ENCODE assay signal across 1 cellular context in the genomic region with DNA sequence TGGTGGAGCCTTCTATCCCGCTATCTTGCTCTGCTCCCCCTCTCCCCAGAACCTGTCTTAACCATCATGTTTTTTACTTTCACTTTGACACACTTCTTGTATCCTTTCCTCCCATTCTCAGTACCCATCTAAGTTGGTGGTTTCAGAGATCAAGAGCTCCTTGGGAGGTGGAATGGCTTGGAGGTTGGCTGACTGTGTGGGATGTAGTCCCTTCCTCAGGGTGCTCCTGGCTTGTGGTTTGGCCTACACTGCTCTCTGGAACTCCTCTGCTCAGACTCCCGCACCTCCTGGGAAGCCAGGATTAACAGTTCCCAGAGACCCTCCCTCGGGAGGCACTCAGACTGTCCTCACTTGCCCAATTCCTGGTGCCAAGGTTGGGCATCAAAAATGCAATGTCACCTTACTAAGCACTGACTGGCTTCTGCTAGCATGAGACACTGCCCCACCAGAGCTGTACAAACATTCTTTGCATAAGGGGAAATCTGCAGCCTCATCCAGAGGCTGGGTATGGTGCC.
TF ChIP-seq lines count a peak whose summit lies in the region.

No MANE protein-coding gene starts in this region.

TF ChIP-seq in GM12878, 131 proteins besides CTCF, POLR2A, EP300 and RAD21 (continued from another document):
- TF ChIP-seq, protein P1, sequence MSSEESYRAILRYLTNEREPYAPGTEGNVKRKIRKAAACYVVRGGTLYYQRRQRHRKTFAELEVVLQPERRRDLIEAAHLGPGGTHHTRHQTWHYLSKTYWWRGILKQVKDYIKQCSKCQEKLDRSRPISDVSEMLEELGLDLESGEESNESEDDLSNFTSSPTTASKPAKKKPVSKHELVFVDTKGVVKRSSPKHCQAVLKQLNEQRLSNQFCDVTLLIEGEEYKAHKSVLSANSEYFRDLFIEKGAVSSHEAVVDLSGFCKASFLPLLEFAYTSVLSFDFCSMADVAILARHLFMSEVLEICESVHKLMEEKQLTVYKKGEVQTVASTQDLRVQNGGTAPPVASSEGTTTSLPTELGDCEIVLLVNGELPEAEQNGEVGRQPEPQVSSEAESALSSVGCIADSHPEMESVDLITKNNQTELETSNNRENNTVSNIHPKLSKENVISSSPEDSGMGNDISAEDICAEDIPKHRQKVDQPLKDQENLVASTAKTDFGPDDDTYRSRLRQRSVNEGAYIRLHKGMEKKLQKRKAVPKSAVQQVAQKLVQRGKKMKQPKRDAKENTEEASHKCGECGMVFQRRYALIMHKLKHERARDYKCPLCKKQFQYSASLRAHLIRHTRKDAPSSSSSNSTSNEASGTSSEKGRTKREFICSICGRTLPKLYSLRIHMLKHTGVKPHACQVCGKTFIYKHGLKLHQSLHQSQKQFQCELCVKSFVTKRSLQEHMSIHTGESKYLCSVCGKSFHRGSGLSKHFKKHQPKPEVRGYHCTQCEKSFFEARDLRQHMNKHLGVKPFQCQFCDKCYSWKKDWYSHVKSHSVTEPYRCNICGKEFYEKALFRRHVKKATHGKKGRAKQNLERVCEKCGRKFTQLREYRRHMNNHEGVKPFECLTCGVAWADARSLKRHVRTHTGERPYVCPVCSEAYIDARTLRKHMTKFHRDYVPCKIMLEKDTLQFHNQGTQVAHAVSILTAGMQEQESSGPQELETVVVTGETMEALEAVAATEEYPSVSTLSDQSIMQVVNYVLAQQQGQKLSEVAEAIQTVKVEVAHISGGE (CRISPR knock-in tag; IDR thresholded peaks at IDR 0.05): no peak
- no peak for TF ChIP-seq ESRRA (IDR thresholded peaks at IDR 0.05; ENCODE audit: low read length)
- TF ChIP-seq MYC (IDR thresholded peaks at IDR 0.05; ENCODE audit: insufficient read depth, insufficient read length, insufficient replicate concordance, low read length, severe bottlenecking): no peak
- TF ChIP-seq IKZF2 (IDR thresholded peaks at IDR 0.05): peak in 1 of 2 experiments; percentile 26; a peak in 1 of 4 replicates
- no peak for TF ChIP-seq JUNB (IDR thresholded peaks at IDR 0.05)
- TF ChIP-seq, protein P2, sequence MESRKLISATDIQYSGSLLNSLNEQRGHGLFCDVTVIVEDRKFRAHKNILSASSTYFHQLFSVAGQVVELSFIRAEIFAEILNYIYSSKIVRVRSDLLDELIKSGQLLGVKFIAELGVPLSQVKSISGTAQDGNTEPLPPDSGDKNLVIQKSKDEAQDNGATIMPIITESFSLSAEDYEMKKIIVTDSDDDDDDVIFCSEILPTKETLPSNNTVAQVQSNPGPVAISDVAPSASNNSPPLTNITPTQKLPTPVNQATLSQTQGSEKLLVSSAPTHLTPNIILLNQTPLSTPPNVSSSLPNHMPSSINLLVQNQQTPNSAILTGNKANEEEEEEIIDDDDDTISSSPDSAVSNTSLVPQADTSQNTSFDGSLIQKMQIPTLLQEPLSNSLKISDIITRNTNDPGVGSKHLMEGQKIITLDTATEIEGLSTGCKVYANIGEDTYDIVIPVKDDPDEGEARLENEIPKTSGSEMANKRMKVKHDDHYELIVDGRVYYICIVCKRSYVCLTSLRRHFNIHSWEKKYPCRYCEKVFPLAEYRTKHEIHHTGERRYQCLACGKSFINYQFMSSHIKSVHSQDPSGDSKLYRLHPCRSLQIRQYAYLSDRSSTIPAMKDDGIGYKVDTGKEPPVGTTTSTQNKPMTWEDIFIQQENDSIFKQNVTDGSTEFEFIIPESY (IDR thresholded peaks at IDR 0.05): 0 out of 2 replicates have a peak, but pooled peaks have one; percentile 17
- no peak for TF ChIP-seq SP1 (IDR thresholded peaks at IDR 0.05; ENCODE audit: low read depth, low read length)
- TF ChIP-seq NR2F1 (conservative IDR thresholded peaks at IDR 0.05): no peak
- no peak for TF ChIP-seq TCF3 (IDR thresholded peaks at IDR 0.05; ENCODE audit: borderline replicate concordance, insufficient read depth, low read depth, low read length)
- TF ChIP-seq, protein P3, sequence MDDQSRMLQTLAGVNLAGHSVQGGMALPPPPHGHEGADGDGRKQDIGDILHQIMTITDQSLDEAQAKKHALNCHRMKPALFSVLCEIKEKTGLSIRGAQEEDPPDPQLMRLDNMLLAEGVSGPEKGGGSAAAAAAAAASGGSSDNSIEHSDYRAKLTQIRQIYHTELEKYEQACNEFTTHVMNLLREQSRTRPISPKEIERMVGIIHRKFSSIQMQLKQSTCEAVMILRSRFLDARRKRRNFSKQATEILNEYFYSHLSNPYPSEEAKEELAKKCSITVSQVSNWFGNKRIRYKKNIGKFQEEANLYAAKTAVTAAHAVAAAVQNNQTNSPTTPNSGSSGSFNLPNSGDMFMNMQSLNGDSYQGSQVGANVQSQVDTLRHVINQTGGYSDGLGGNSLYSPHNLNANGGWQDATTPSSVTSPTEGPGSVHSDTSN (IDR thresholded peaks at IDR 0.05; ENCODE audit: insufficient replicate concordance, low read depth, low read length): no peak
- no peak for TF ChIP-seq SMARCA5 (IDR thresholded peaks at IDR 0.05)
- TF ChIP-seq CHD1 (IDR thresholded peaks at IDR 0.05; ENCODE audit: low read depth, low read length): no peak
